Comparison of ENCODE assay signal across 8 cellular contexts in the genomic region with DNA sequence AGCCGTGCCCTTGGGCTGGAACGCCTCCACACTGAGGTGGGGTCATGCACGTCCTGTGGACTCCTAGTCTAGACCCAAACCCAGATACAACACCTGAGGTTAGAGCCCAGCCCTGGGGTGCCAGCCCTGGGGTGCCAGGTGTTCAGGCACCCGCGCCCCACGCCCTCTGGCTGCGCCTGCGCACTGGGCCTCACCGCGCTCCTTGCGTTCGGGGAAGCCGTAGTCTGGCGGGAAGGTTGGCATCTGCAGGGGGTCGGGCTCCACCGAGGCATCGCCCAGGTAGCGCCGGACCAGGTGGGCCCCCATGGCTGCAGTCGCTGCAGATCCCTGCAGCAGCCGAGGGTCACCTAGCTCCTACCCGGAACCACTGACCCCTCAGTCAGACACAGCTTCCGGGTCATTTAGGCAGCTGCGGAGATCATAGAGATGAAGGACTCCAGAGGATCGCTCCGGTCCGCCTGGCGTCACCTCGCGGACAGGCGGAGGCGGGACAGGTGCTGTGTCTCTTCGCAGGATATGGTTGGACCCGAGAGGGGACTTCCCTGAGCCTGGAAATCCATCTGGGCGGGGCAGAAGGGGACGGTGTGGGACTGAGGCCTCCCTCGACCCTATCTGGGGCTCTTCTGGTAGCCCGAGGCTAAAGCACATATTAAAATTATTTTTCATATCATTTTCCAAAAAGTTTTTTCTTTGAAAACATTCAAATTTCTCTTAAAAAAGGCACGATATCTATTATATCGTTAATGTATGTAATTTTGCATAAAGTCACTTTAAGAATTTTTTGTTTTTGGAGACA. TPM values are rescaled to one million over a fixed set of nuclear protein-coding genes. Genes with fewer than 3 reads are reported as not detected.
DNase-seq lines count a peak whose midpoint lies in the region; ATAC-seq and TF ChIP-seq lines count a peak whose summit lies in the region.

Gene NDUFB7 (minus strand): TSS at position 372 of the 796 bp plus-strand sequence. CDS start 66 bp downstream, at position 306.

- peaks cover 8% of the 10 kb centered on the region for H3K4me1 ChIP-seq in adipocyte (ENCODE audit: control insufficient read depth, insufficient read depth, low read length)

- H3K9ac ChIP-seq in adipocyte (ENCODE audit: low read length), result peak within 1 kb of the TSS; percentile 95

- H3K4me1 Mint-ChIP-seq in type B pancreatic cell (ENCODE audit: unreplicated experiment), result peaks cover 19% of the 10 kb centered on the region

- no peaks in the 10 kb centered on the region for H3K27me3 ChIP-seq in adipocyte (replicated peaks; ENCODE audit: control insufficient read depth, insufficient read depth, low read length)

- DNase-seq in NCI-H1417 treated with DMSO at 0.1 percent for 48 hours (lab: John Stamatoyannopoulos, UW) (peak; percentile 86), SW480 (ENCODE audit: low spot score) (peak; percentile 96), adipocyte (ENCODE audit: low read depth) (peak; percentile 95), cardiac septum (ENCODE audit: low spot score) (peak; percentile 96), pons (ENCODE audit: low spot score) (peak; percentile 95), type B pancreatic cell (ENCODE audit: extremely low spot score, unreplicated experiment) (peak; percentile 89)

- no peaks in the 10 kb centered on the region for H3K9me3 Mint-ChIP-seq in type B pancreatic cell

- intact Hi-C loops in cardiac septum (cut with DNase I), result loop anchor here (5.0 kb wide), 1 partner anchor 115 kb away; no protein-coding TSS in a partner anchor

- H3K27ac Mint-ChIP-seq in type B pancreatic cell, result peak within 1 kb of the TSS; percentile 85

- peaks cover 7% of the 10 kb centered on the region for H3K36me3 ChIP-seq in adipocyte (ENCODE audit: control insufficient read depth, insufficient read depth, low read length, severe bottlenecking)

- peak; percentile 92 for ATAC-seq in HG02798 (IDR thresholded peaks at IDR 0.05; ENCODE audit: poor library complexity, unreplicated experiment)

- H3K9me3 ChIP-seq in adipocyte (ENCODE audit: control insufficient read depth, low read length), result no peaks in the 10 kb centered on the region

- no peaks in the 10 kb centered on the region for H3K27me3 Mint-ChIP-seq in type B pancreatic cell

- TF ChIP-seq CTCF in GM12874 (IDR thresholded peaks at IDR 0.05; ENCODE audit: insufficient read depth, low read depth, low read length) (peak; percentile 91), type B pancreatic cell (conservative IDR thresholded peaks at IDR 0.05) (peak; percentile 77)

- peak within 1 kb of the TSS; percentile 95 for H3K4me3 Mint-ChIP-seq in type B pancreatic cell

- peak within 1 kb of the TSS; percentile 100 for H3K4me3 ChIP-seq in adipocyte (ENCODE audit: low read length)

- H3K36me3 Mint-ChIP-seq in type B pancreatic cell, result peaks cover 3% of the 10 kb centered on the region

RNA-seq across cellular contexts. Expression of gene NDUFB7, which starts in this region (rescaled TPM):
- 382 TPM for total RNA-seq in cardiac septum
- total RNA-seq in type B pancreatic cell (ENCODE audit: low replicate concordance), result 137 and 188 TPM in 2 replicates

Comparison
In these comparisons a context has a peak if more than half of its experiments do, and no peak if none do; other contexts are left out.
1. Peak in every context shown above with its lines: DNase-seq, ATAC-seq and H3K4me3 ChIP-seq.